In genomic region chr12:59044791-59045190, GRCh38 we compare ENCODE assay signal across 37 cellular contexts.
"Had no signal": no experiment of that assay in that cellular context is flagged by ENCODE, and none has a peak within 500 bp of the region (broad histone marks: within the 10 kb centered on the region; RNA-seq: fewer than 3 reads in every experiment).

No MANE protein-coding gene starts in this region.

- H3K4me1 Mint-ChIP-seq: activated B cell treated with CpG ODN at 0.5 μM for 24 hours; activated naive CD8-positive, alpha-beta T cell treated with anti-CD3 and anti-CD28 coated beads for 36 hours; activated T-helper 17 cell treated with anti-CD3 and anti-CD28 coated beads, Interleukin-2, amount 50 U/mL, for 72 hours; central memory CD8-positive, alpha-beta T cell had no signal

- ATAC-seq: activated CD8-positive, alpha-beta T cell treated with anti-CD3 and anti-CD28 coated beads for 36 hours; activated naive CD4-positive, alpha-beta T cell treated with anti-CD3 and anti-CD28 coated beads, Interleukin-2, amount 50 U/mL, for 72 hours; activated T-cell treated with anti-CD3 and anti-CD28 coated beads, Interleukin-2, amount 50 U/mL, for 4 hours; activated T-cell treated with anti-CD3 and anti-CD28 coated beads, Interleukin-2, amount 50 U/mL, for 72 hours; activated T-helper 17 cell treated with anti-CD3 and anti-CD28 coated beads, Interleukin-2, amount 50 U/mL, for 72 hours had no signal

- H3K36me3 Mint-ChIP-seq: activated CD4-positive, alpha-beta memory T cell treated with anti-CD3 and anti-CD28 coated beads for 36 hours; activated naive CD4-positive, alpha-beta T cell treated with anti-CD3 and anti-CD28 coated beads, Interleukin-2, amount 50 U/mL, for 72 hours; activated naive CD8-positive, alpha-beta T cell treated with anti-CD3 and anti-CD28 coated beads for 36 hours; brain had no signal

- H3K27ac Mint-ChIP-seq: activated B cell treated with CpG ODN at 0.5 μM for 24 hours; activated CD4-positive, alpha-beta memory T cell treated with anti-CD3 and anti-CD28 coated beads for 36 hours; activated CD8-positive, alpha-beta T cell treated with anti-CD3 and anti-CD28 coated beads for 36 hours; activated naive CD4-positive, alpha-beta T cell treated with anti-CD3 and anti-CD28 coated beads for 36 hours; activated naive CD4-positive, alpha-beta T cell treated with anti-CD3 and anti-CD28 coated beads, Interleukin-2, amount 50 U/mL, for 72 hours; activated naive CD8-positive, alpha-beta T cell treated with anti-CD3 and anti-CD28 coated beads for 36 hours; activated T-cell treated with anti-CD3 and anti-CD28 coated beads, Interleukin-2, amount 50 U/mL, for 72 hours; activated T-helper 1 cell treated with anti-CD3 and anti-CD28 coated beads, Interleukin-12 subunit alpha, Interleukin-12 subunit beta, Interleukin-2, Interleukin-4 antibody, amounts not matched to agents 30 ng/mL and 10 ng/mL and 1 ng/mL, durations not matched to agents 14 hours and 24 hours and 36 hours; activated T-helper 17 cell treated with anti-CD3 and anti-CD28 coated beads, Interleukin-2, amount 50 U/mL, for 72 hours; brain; T-helper 1 cell treated with Interleukin-12 subunit alpha and Interleukin-12 subunit beta and Interleukin-4 antibody, amounts not matched to agents 30 μg/mL and 1 μg/mL, for 36 hours; T-helper 2 cell treated with Interferon-gamma antibody and Interleukin-4, amounts not matched to agents 5 μg/mL and 100 μg/mL, for 36 hours had no signal

- H3K4me1 ChIP-seq: adrenal gland had no signal

- FAIRE-seq: bronchial epithelial cell, TTC549 had no signal

- H3K27me3 ChIP-seq: adrenal gland, cardiac muscle cell had no signal

- H3K27me3 Mint-ChIP-seq: activated B cell treated with CpG ODN at 0.5 μM for 24 hours; activated CD4-positive, alpha-beta memory T cell treated with anti-CD3 and anti-CD28 coated beads for 36 hours; activated CD8-positive, alpha-beta T cell treated with anti-CD3 and anti-CD28 coated beads for 36 hours; activated naive CD8-positive, alpha-beta T cell treated with anti-CD3 and anti-CD28 coated beads for 36 hours; activated T-helper 17 cell treated with anti-CD3 and anti-CD28 coated beads, Interleukin-2, amount 50 U/mL, for 72 hours; central memory CD8-positive, alpha-beta T cell had no signal

- H3K27ac ChIP-seq: adrenal gland, cardiac muscle cell, VCaP had no signal

- DNase-seq: activated B cell treated with CpG ODN at 0.5 μM for 24 hours; activated CD4-positive, alpha-beta memory T cell treated with anti-CD3 and anti-CD28 coated beads for 36 hours; activated CD4-positive, alpha-beta T cell treated with anti-CD3 and anti-CD28 coated beads for 4 hours; activated CD4-positive, alpha-beta T cell treated with anti-CD3 and anti-CD28 coated beads, Interleukin-2, amount 50 U/mL, for 1 hour; activated CD4-positive, alpha-beta T cell treated with anti-CD3 and anti-CD28 coated beads, Interleukin-2, amount 50 U/mL, for 4 hours; activated CD4-positive, CD25-positive, alpha-beta regulatory T cell treated with anti-CD3 and anti-CD28 coated beads, Interleukin-2, amount 50 U/mL, for 72 hours; activated CD8-positive, alpha-beta memory T cell treated with anti-CD3 and anti-CD28 coated beads, Interleukin-2, amount 50 U/mL, for 4 hours; activated CD8-positive, alpha-beta T cell treated with anti-CD3 and anti-CD28 coated beads for 36 hours; activated effector memory CD4-positive, alpha-beta T cell treated with anti-CD3 and anti-CD28 coated beads, Interleukin-2, amount 50 U/mL, for 16 hours; activated gamma-delta T cell treated with Interleukin-2 at 50 U/mL for 16 hours; activated naive CD4-positive, alpha-beta T cell; activated naive CD4-positive, alpha-beta T cell treated with anti-CD3 and anti-CD28 coated beads for 36 hours; activated naive CD4-positive, alpha-beta T cell treated with anti-CD3 and anti-CD28 coated beads, Interleukin-2, amount 50 U/mL, for 16 hours; activated naive CD8-positive, alpha-beta T cell treated with anti-CD3 and anti-CD28 coated beads for 36 hours; activated T-cell treated with anti-CD3 and anti-CD28 coated beads for 4 hours; activated T-cell treated with anti-CD3 and anti-CD28 coated beads, Interleukin-2, amount 50 U/mL, for 1 hour; activated T-cell treated with anti-CD3 and anti-CD28 coated beads, Interleukin-2, amount 50 U/mL, for 4 hours; activated T-cell treated with anti-CD3 and anti-CD28 coated beads, Interleukin-2, amount 50 U/mL, for 72 hours; adrenal gland; amniotic stem cell; aorta; caudate nucleus; cerebellar nuclear complex; T-helper 1 cell; T-helper 2 cell; T-helper 9 cell had no signal

- H3K4me3 Mint-ChIP-seq: activated B cell treated with CpG ODN at 0.5 μM for 24 hours; activated CD4-positive, alpha-beta memory T cell treated with anti-CD3 and anti-CD28 coated beads for 36 hours; activated CD8-positive, alpha-beta T cell treated with anti-CD3 and anti-CD28 coated beads for 36 hours; activated naive CD4-positive, alpha-beta T cell treated with anti-CD3 and anti-CD28 coated beads for 36 hours; activated naive CD8-positive, alpha-beta T cell treated with anti-CD3 and anti-CD28 coated beads for 36 hours; activated T-cell treated with anti-CD3 and anti-CD28 coated beads, Interleukin-2, amount 50 U/mL, for 4 hours; activated T-cell treated with anti-CD3 and anti-CD28 coated beads, Interleukin-2, amount 50 U/mL, for 72 hours; activated T-helper 1 cell treated with anti-CD3 and anti-CD28 coated beads, Interleukin-12 subunit alpha, Interleukin-12 subunit beta, Interleukin-2, Interleukin-4 antibody, amounts not matched to agents 30 ng/mL and 10 ng/mL and 1 ng/mL, durations not matched to agents 14 hours and 24 hours and 36 hours; activated T-helper 17 cell treated with anti-CD3 and anti-CD28 coated beads, Interleukin-2, amount 50 U/mL, for 72 hours; brain; central memory CD8-positive, alpha-beta T cell; T-helper 1 cell treated with Interleukin-12 subunit alpha and Interleukin-12 subunit beta and Interleukin-4 antibody, amounts not matched to agents 30 μg/mL and 1 μg/mL, for 36 hours; T-helper 2 cell treated with Interferon-gamma antibody and Interleukin-4, amounts not matched to agents 5 μg/mL and 100 μg/mL, for 36 hours had no signal

- H3K9me3 ChIP-seq: adrenal gland had no signal

- H3K36me3 ChIP-seq: adrenal gland, cardiac muscle cell had no signal

- H3K9me3 Mint-ChIP-seq: activated B cell treated with CpG ODN at 0.5 μM for 24 hours; activated CD4-positive, alpha-beta memory T cell treated with anti-CD3 and anti-CD28 coated beads for 36 hours; activated CD8-positive, alpha-beta T cell treated with anti-CD3 and anti-CD28 coated beads for 36 hours; activated naive CD4-positive, alpha-beta T cell treated with anti-CD3 and anti-CD28 coated beads for 36 hours; activated naive CD8-positive, alpha-beta T cell treated with anti-CD3 and anti-CD28 coated beads for 36 hours; activated T-cell treated with anti-CD3 and anti-CD28 coated beads, Interleukin-2, amount 50 U/mL, for 4 hours; activated T-helper 1 cell treated with anti-CD3 and anti-CD28 coated beads, Interleukin-12 subunit alpha, Interleukin-12 subunit beta, Interleukin-2, Interleukin-4 antibody, amounts not matched to agents 30 ng/mL and 10 ng/mL and 1 ng/mL, durations not matched to agents 14 hours and 24 hours and 36 hours; activated T-helper 17 cell treated with anti-CD3 and anti-CD28 coated beads, Interleukin-2, amount 50 U/mL, for 72 hours; T-helper 1 cell treated with Interleukin-12 subunit alpha and Interleukin-12 subunit beta and Interleukin-4 antibody, amounts not matched to agents 30 μg/mL and 1 μg/mL, for 36 hours; T-helper 2 cell treated with Interferon-gamma antibody and Interleukin-4, amounts not matched to agents 5 μg/mL and 100 μg/mL, for 36 hours had no signal

- H3K4me3 ChIP-seq: adrenal gland, cardiac muscle cell had no signal
